ENCODE assay signal across 8 cellular contexts in genomic region chr6:57046332-57047256, GRCh38. TPM values are rescaled to one million over a fixed set of nuclear protein-coding genes. Genes with fewer than 3 reads are reported as not detected.
DNase-seq lines count a peak whose midpoint lies in the region; ATAC-seq and TF ChIP-seq lines count a peak whose summit lies in the region.
"Not testable (repeated sequence)": the region's sequence is repeated elsewhere in the genome, so short reads cannot be mapped to it uniquely, and the experiment has no call there.

Gene KIAA1586 (plus strand): TSS chr6:57046693. CDS start chr6:57046756, 63 bp downstream.

- H3K4me1 ChIP-seq in cardiac muscle cell (ENCODE audit: low read depth): peaks cover 12% of the 10 kb centered on the region
- peaks cover 0 to 21% (median 7%) of the 10 kb centered on the region in 4 donors for H3K4me1 ChIP-seq in transverse colon

- not testable (repeated sequence) for H3K9me3 ChIP-seq in SU-DHL-6 (ENCODE audit: insufficient read depth, low read length); cardiac muscle cell (ENCODE audit: low read depth); transverse colon

- H3K36me3 ChIP-seq in SU-DHL-6 (ENCODE audit: low read length): peaks cover 31% of the 10 kb centered on the region
- not testable (repeated sequence) for H3K36me3 ChIP-seq in cardiac muscle cell, transverse colon

- DNase-seq in NCI-H1105 treated with DMSO at 0.1 percent for 48 hours (lab: John Stamatoyannopoulos, UW): peak; percentile 96
- peak; percentile 84 for DNase-seq in activated naive CD8-positive, alpha-beta T cell treated with anti-CD3 and anti-CD28 coated beads, Interleukin-2, amount 10 ng/mL, durations not matched to agents 7 days and 5 days
- DNase-seq in cardiac muscle cell (ENCODE audit: low read depth in 1 of 2, low spot score in 1 of 2): peak; percentile 90 to 92
- peak; percentile 93 for DNase-seq in pons (ENCODE audit: low spot score)
- peak; percentile 91 for DNase-seq in transverse colon

- peak; percentile 62 for TF ChIP-seq POLR2A in GM10847 (IDR thresholded peaks at IDR 0.05; ENCODE audit: extremely low read depth, insufficient read length)
- peak; percentile 77 for TF ChIP-seq POLR2A in transverse colon (IDR thresholded peaks at IDR 0.05)

- not testable (repeated sequence) for H3K9me2 ChIP-seq in SU-DHL-6 (replicated peaks; ENCODE audit: insufficient read depth, low read length)

- H3K4me1 Mint-ChIP-seq in activated naive CD8-positive, alpha-beta T cell treated with anti-CD3 and anti-CD28 coated beads, Interleukin-2, amount 10 ng/mL, durations not matched to agents 7 days and 5 days: peaks cover 27% of the 10 kb centered on the region

- not testable (repeated sequence) for TF ChIP-seq CTCF in SU-DHL-6 (IDR thresholded peaks at IDR 0.05; ENCODE audit: insufficient read depth, low read length, poor library complexity, severe bottlenecking); cardiac muscle cell (IDR thresholded peaks at IDR 0.05; ENCODE audit: low read depth, low read length); transverse colon (IDR thresholded peaks at IDR 0.05)

- intact Hi-C loops in transverse colon (cut with DNase I; ENCODE audit: low total_unique reads): not testable (repeated sequence)

- peak; percentile 97 for ATAC-seq in HG02678 (IDR thresholded peaks at IDR 0.05; ENCODE audit: unreplicated experiment)
- ATAC-seq in activated naive CD8-positive, alpha-beta T cell treated with anti-CD3 and anti-CD28 coated beads, Interleukin-2, amount 10 ng/mL, durations not matched to agents 7 days and 5 days (ENCODE audit: low read depth): peak; percentile 95

- not testable (repeated sequence) for H3K27me3 ChIP-seq in SU-DHL-6 (ENCODE audit: low read length); cardiac muscle cell; transverse colon

- H2AFZ ChIP-seq in SU-DHL-6 (ENCODE audit: low read depth, low read length, severe bottlenecking): peak within 1 kb of the TSS; percentile 98

- peak within 1 kb of the TSS; percentile 68 for H3K9ac ChIP-seq in SU-DHL-6 (ENCODE audit: low read length)

- H3K4me3 Mint-ChIP-seq in activated naive CD8-positive, alpha-beta T cell treated with anti-CD3 and anti-CD28 coated beads, Interleukin-2, amount 10 ng/mL, durations not matched to agents 7 days and 5 days: peak within 1 kb of the TSS; percentile 95

- peaks cover 14% of the 10 kb centered on the region; the same call in 1 of the 2 replicates for H3F3A ChIP-seq in SU-DHL-6 (ENCODE audit: insufficient read depth)

- H3K36me3 Mint-ChIP-seq in activated naive CD8-positive, alpha-beta T cell treated with anti-CD3 and anti-CD28 coated beads, Interleukin-2, amount 10 ng/mL, durations not matched to agents 7 days and 5 days: peaks cover 26% of the 10 kb centered on the region

- POLR2A ChIA-PET in activated naive CD8-positive, alpha-beta T cell treated with anti-CD3 and anti-CD28 coated beads, Interleukin-2, amount 10 ng/mL, durations not matched to agents 7 days and 5 days (lab: Charles Lee): interaction anchor here (0.7 to 1.4 kb wide), 4 partner anchors 84 to 270 kb away, joined by 3 to 5 read pairs (median 3); partner anchors contain the start of genes BAG2 and PRIM2

- H3K79me2 ChIP-seq in SU-DHL-6 (ENCODE audit: insufficient read depth, low read length): peaks cover 38% of the 10 kb centered on the region

- not testable (repeated sequence) for H3K9me3 Mint-ChIP-seq in activated naive CD8-positive, alpha-beta T cell treated with anti-CD3 and anti-CD28 coated beads, Interleukin-2, amount 10 ng/mL, durations not matched to agents 7 days and 5 days

- H3K4me3 ChIP-seq in SU-DHL-6 (ENCODE audit: insufficient read depth, low read length, poor library complexity, severe bottlenecking) (peak within 1 kb of the TSS; percentile 86), cardiac muscle cell (peak within 1 kb of the TSS; percentile 80), transverse colon (peak within 1 kb of the TSS; percentile 12 to 71 (median 36))

- H4K20me1 ChIP-seq in SU-DHL-6 (ENCODE audit: low read depth, low read length): not testable (repeated sequence)

- peak within 1 kb of the TSS; percentile 30; the same call in 1 of the 2 replicates for H3K27ac ChIP-seq in SU-DHL-6 (ENCODE audit: low read depth, low read length)
- peak within 1 kb of the TSS; percentile 49 for H3K27ac ChIP-seq in cardiac muscle cell
- peak within 1 kb of the TSS; percentile 63 to 84 (median 75) for H3K27ac ChIP-seq in transverse colon

- peaks cover 44% of the 10 kb centered on the region for H3K27me3 Mint-ChIP-seq in activated naive CD8-positive, alpha-beta T cell treated with anti-CD3 and anti-CD28 coated beads, Interleukin-2, amount 10 ng/mL, durations not matched to agents 7 days and 5 days

- WGBS in transverse colon (ENCODE audit: low coverage in 1 of 2), 2 donors: 0% methylated on average over 5 to 36 of the region's 78 CpGs

- peak within 1 kb of the TSS; percentile 90 for H3K27ac Mint-ChIP-seq in activated naive CD8-positive, alpha-beta T cell treated with anti-CD3 and anti-CD28 coated beads, Interleukin-2, amount 10 ng/mL, durations not matched to agents 7 days and 5 days

- peak within 1 kb of the TSS; percentile 68 for H3K4me2 ChIP-seq in SU-DHL-6 (ENCODE audit: low read depth, low read length, poor library complexity, severe bottlenecking)

- in situ Hi-C loops in transverse colon (cut with MboI; ENCODE audit: low pct_ligation_motif_present in 1 of 4, low pct_unique_long_range_greater_than_20kb in 1 of 4, low sequenced_read_pairs in 3 of 4): loop anchor here in 1 of 4 donors (25.0 kb wide), 1 partner anchor 291 kb away; no protein-coding TSS in a partner anchor

- not testable (repeated sequence) for TF ChIP-seq EP300 in transverse colon (IDR thresholded peaks at IDR 0.05; ENCODE audit: low read depth)

RNA-seq across cellular contexts. Expression of gene KIAA1586, which starts in this region (rescaled TPM):
- 10 to 100 TPM; 15.1 to 16.4 TPM for total RNA-seq in activated naive CD8-positive, alpha-beta T cell treated with anti-CD3 and anti-CD28 coated beads, Interleukin-2, amount 10 ng/mL, durations not matched to agents 7 days and 5 days
- total RNA-seq in cardiac muscle cell (8.9 and 15.9 TPM in 2 replicates), transverse colon (1 to 10 TPM in 3 of 4 donors, under 1 TPM in 1; 0.75 to 9.8 (median 3.6) TPM)
- polyA plus RNA-seq in cardiac muscle cell: 14.4 and 16.6 TPM in 2 replicates

Comparison
In these comparisons a context has a peak if more than half of its experiments do, and no peak if none do; other contexts are left out.
1. Peak in every context shown above with its lines: DNase-seq, ATAC-seq, H3K4me3 ChIP-seq and H3K27ac ChIP-seq.
2. H3K4me3 ChIP-seq: peak in every context shown above with its lines; median percentile 86 in SU-DHL-6; 80 in cardiac muscle cell; 36 in transverse colon.